In genomic region chr6:73515204-73516101, GRCh38 we compare ENCODE assay signal across 1 cellular context.
TF ChIP-seq lines count a peak whose summit lies in the region.

No MANE protein-coding gene starts in this region.

TF ChIP-seq in HepG2, 621 proteins besides CTCF, POLR2A, EP300 and RAD21 (continued from another document):
- TF ChIP-seq TFDP1 (CRISPR knock-in tag; IDR thresholded peaks at IDR 0.05; ENCODE audit: borderline replicate concordance) (no peak), NFKBIZ (CRISPR knock-in tag; IDR thresholded peaks at IDR 0.05) (no peak), ZNF788 (CRISPR knock-in tag; IDR thresholded peaks at IDR 0.05; ENCODE audit: borderline replicate concordance) (no peak), HIVEP1 (CRISPR knock-in tag; IDR thresholded peaks at IDR 0.05) (no peak), MBD4 (IDR thresholded peaks at IDR 0.05; ENCODE audit: borderline replicate concordance, low read length) (peak; percentile 60), CBX5 (CRISPR knock-in tag; IDR thresholded peaks at IDR 0.05; ENCODE audit: borderline replicate concordance) (no peak), ZNF552 (CRISPR knock-in tag; IDR thresholded peaks at IDR 0.05; ENCODE audit: borderline replicate concordance) (no peak), FOXM1 (CRISPR knock-in tag; IDR thresholded peaks at IDR 0.05) (no peak), MLLT10 (CRISPR knock-in tag; IDR thresholded peaks at IDR 0.05) (no peak)
- TF ChIP-seq, protein P1, sequence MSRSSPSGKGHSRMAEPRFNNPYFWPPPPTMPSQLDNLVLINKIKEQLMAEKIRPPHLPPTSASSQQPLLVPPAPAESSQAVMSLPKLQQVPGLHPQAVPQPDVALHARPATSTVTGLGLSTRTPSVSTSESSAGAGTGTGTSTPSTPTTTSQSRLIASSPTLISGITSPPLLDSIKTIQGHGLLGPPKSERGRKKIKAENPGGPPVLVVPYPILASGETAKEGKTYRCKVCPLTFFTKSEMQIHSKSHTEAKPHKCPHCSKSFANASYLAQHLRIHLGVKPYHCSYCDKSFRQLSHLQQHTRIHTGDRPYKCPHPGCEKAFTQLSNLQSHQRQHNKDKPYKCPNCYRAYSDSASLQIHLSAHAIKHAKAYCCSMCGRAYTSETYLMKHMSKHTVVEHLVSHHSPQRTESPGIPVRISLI (CRISPR knock-in tag; IDR thresholded peaks at IDR 0.05; ENCODE audit: borderline replicate concordance), result no peak
- TF ChIP-seq, protein P2, sequence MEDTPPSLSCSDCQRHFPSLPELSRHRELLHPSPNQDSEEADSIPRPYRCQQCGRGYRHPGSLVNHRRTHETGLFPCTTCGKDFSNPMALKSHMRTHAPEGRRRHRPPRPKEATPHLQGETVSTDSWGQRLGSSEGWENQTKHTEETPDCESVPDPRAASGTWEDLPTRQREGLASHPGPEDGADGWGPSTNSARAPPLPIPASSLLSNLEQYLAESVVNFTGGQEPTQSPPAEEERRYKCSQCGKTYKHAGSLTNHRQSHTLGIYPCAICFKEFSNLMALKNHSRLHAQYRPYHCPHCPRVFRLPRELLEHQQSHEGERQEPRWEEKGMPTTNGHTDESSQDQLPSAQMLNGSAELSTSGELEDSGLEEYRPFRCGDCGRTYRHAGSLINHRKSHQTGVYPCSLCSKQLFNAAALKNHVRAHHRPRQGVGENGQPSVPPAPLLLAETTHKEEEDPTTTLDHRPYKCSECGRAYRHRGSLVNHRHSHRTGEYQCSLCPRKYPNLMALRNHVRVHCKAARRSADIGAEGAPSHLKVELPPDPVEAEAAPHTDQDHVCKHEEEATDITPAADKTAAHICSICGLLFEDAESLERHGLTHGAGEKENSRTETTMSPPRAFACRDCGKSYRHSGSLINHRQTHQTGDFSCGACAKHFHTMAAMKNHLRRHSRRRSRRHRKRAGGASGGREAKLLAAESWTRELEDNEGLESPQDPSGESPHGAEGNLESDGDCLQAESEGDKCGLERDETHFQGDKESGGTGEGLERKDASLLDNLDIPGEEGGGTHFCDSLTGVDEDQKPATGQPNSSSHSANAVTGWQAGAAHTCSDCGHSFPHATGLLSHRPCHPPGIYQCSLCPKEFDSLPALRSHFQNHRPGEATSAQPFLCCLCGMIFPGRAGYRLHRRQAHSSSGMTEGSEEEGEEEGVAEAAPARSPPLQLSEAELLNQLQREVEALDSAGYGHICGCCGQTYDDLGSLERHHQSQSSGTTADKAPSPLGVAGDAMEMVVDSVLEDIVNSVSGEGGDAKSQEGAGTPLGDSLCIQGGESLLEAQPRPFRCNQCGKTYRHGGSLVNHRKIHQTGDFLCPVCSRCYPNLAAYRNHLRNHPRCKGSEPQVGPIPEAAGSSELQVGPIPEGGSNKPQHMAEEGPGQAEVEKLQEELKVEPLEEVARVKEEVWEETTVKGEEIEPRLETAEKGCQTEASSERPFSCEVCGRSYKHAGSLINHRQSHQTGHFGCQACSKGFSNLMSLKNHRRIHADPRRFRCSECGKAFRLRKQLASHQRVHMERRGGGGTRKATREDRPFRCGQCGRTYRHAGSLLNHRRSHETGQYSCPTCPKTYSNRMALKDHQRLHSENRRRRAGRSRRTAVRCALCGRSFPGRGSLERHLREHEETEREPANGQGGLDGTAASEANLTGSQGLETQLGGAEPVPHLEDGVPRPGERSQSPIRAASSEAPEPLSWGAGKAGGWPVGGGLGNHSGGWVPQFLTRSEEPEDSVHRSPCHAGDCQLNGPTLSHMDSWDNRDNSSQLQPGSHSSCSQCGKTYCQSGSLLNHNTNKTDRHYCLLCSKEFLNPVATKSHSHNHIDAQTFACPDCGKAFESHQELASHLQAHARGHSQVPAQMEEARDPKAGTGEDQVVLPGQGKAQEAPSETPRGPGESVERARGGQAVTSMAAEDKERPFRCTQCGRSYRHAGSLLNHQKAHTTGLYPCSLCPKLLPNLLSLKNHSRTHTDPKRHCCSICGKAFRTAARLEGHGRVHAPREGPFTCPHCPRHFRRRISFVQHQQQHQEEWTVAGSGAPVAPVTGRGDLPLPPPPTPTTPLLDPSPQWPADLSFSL (CRISPR knock-in tag; IDR thresholded peaks at IDR 0.05), result no peak
